1 cellular context compared by ENCODE assay signal in genomic region chr3:179558742-179559364, GRCh38.
TF ChIP-seq lines count a peak whose summit lies in the region.

No MANE protein-coding gene starts in this region.

TF ChIP-seq in HCT116, 20 proteins besides CTCF, POLR2A, EP300 and RAD21 (continued from another document):
- TF ChIP-seq ZBTB33 (IDR thresholded peaks at IDR 0.05; ENCODE audit: extremely low read depth, insufficient replicate concordance, low read length): no peak
